ENCODE assay signal across 16 cellular contexts in genomic region chr12:96247567-96247962, GRCh38. TPM values are rescaled to one million over a fixed set of nuclear protein-coding genes. Genes with fewer than 3 reads are reported as not detected.
A peak's percentile ranks its signal among the peaks of the same experiment; 100 is the strongest.
DNase-seq lines count a peak whose midpoint lies in the region; ATAC-seq, FAIRE-seq and TF ChIP-seq lines count a peak whose summit lies in the region.
"Had no signal": no experiment of that assay in that cellular context is flagged by ENCODE, and none has a peak within 500 bp of the region (broad histone marks: within the 10 kb centered on the region; RNA-seq: fewer than 3 reads in every experiment).

No MANE protein-coding gene starts in this region.

- H2AFZ ChIP-seq in endothelial cell of umbilical vein (ENCODE audit: low read depth, low read length) = no peak overlapping the region

- intact Hi-C loops in Panc1 (cut with micrococcal nuclease; ENCODE audit: unreplicated experiment) = no loop called here
- intact Hi-C loops in endothelial cell of umbilical vein (cut with micrococcal nuclease) = no loop called here
- intact Hi-C loops in vagina (cut with DNase I) = no loop called here

- POLR2A ChIA-PET in Panc1 (lab: Charles Lee) = no interaction called here
- POLR2A ChIA-PET in endothelial cell of umbilical vein (lab: Charles Lee) = no interaction called here

- H3K36me3 ChIP-seq in Panc1 (ENCODE audit: control insufficient read depth, insufficient read depth, low read length) (no peaks in the 10 kb centered on the region), endothelial cell of umbilical vein (ENCODE audit: control insufficient read depth in 2 of 2, extremely low read depth in 1 of 2, insufficient read depth in 2 of 2, low read length in 2 of 2) (peaks cover 20 to 61% of the 10 kb centered on the region in 2 experiments), vagina (peaks cover 0 to 30% of the 10 kb centered on the region in 2 donors)

- no peak for FAIRE-seq in endothelial cell of umbilical vein (lab: Jason Lieb, UNC)

- no peaks in the 10 kb centered on the region for H3K27me3 ChIP-seq in Panc1 (ENCODE audit: control insufficient read depth, insufficient read depth, low read length)
- no peaks in the 10 kb centered on the region for H3K27me3 ChIP-seq in endothelial cell of umbilical vein (ENCODE audit: control insufficient read depth in 2 of 2, insufficient read depth in 2 of 2, low read length in 2 of 2)
- no peaks in the 10 kb centered on the region for H3K27me3 ChIP-seq in vagina
- H3K27me3 ChIP-seq: esophagus muscularis mucosa had no signal

- CTCF ChIA-PET in Panc1 (lab: Charles Lee) = no interaction called here
- CTCF ChIA-PET in endothelial cell of umbilical vein (lab: Charles Lee) = no interaction called here

- H3K4me1 ChIP-seq in Panc1 (ENCODE audit: control insufficient read depth, insufficient read depth, low read length) (no peaks in the 10 kb centered on the region), endothelial cell of umbilical vein (ENCODE audit: control insufficient read depth, extremely low read depth, insufficient read depth, low read length) (peaks cover 28% of the 10 kb centered on the region), vagina (peaks cover 36% of the 10 kb centered on the region)
- H3K4me1 ChIP-seq: psoas muscle had no signal

- peak; percentile 22 for DNase-seq in stimulated activated CD4-positive, alpha-beta T cell treated with anti-CD3 and anti-CD28 coated beads, Interleukin-1b, Interleukin-23, amount 100 ng/mL, for 48 hours
- DNase-seq in stimulated activated CD4-positive, alpha-beta T cell treated with anti-CD3 and anti-CD28 coated beads, Interleukin-4, amount 100 ng/mL, for 24 hours = no peak
- DNase-seq in Panc1 (ENCODE audit: low read depth, low spot score) = peak; percentile 4
- no peak for DNase-seq in endothelial cell of umbilical vein (ENCODE audit: low read depth, low spot score)
- peak; percentile 77 to 85 for DNase-seq in vagina (ENCODE audit: extremely low spot score in 2 of 2)
- no peak for DNase-seq in NOMO-1 (lab: John Stamatoyannopoulos, UW; ENCODE audit: unreplicated experiment in 2 of 2)
- no peak for DNase-seq in NCI-H1694 (lab: John Stamatoyannopoulos, UW)
- DNase-seq in NCI-H748 treated with DMSO at 0.1 percent for 48 hours (lab: John Stamatoyannopoulos, UW) = no peak
- DNase-seq: activated CD4-positive, CD25-positive, alpha-beta regulatory T cell; activated gamma-delta T cell treated with Interleukin-2 at 50 U/mL for 16 hours; central memory CD4-positive, alpha-beta T cell; NCI-H345; psoas muscle; SHP77 treated with DMSO at 0.1 percent for 48 hours; substantia nigra had no signal

- H3K27ac ChIP-seq in Panc1 (ENCODE audit: low read length) (no peak overlapping the region), endothelial cell of umbilical vein (ENCODE audit: insufficient read depth, low read depth, low read length) (no peak overlapping the region), vagina (no peak overlapping the region)
- H3K27ac ChIP-seq: psoas muscle had no signal

- peaks cover 8% of the 10 kb centered on the region for H4K20me1 ChIP-seq in endothelial cell of umbilical vein (replicated peaks; ENCODE audit: control insufficient read depth, extremely low read depth, insufficient read depth, low read length)

- in situ Hi-C loops in Panc1 (cut with HindIII; ENCODE audit: low pct_unique_long_range_greater_than_20kb, low sequenced_read_pairs) = no loop called here

- H3K9me1 ChIP-seq in endothelial cell of umbilical vein (replicated peaks; ENCODE audit: control insufficient read depth, extremely low read depth, insufficient read depth, low read length) = no peaks in the 10 kb centered on the region

- dilution Hi-C loops in endothelial cell of umbilical vein (cut with MboI; ENCODE audit: extremely low pct_ligation_motif_present, low sequenced_read_pairs) = no loop called here

- H3K4me3 ChIP-seq in Panc1 (ENCODE audit: low read depth in 2 of 2, low read length in 2 of 2) (no peak overlapping the region), endothelial cell of umbilical vein (replicated peaks in 1 of 3; ENCODE audit: insufficient read depth in 1 of 3, low read depth in 1 of 3, low read length in 3 of 3) (no peak overlapping the region), vagina (no peak overlapping the region)
- H3K4me3 ChIP-seq: esophagus muscularis mucosa, psoas muscle had no signal

- ATAC-seq in Panc1 = 0 out of 2 replicates have a peak, but pooled peaks have one; percentile 44
- ATAC-seq: psoas muscle had no signal

- no TSS peak for BruUV-seq in Panc1 (replicated peaks; lab: Mats Ljungman, UMichigan)
- no TSS peak for BruUV-seq in endothelial cell of umbilical vein (replicated peaks; lab: Mats Ljungman, UMichigan)

- H3K9ac ChIP-seq in endothelial cell of umbilical vein (replicated peaks; ENCODE audit: extremely low read depth, insufficient read depth, low read length) = no peak overlapping the region

- TF ChIP-seq CTCF in Panc1 (IDR thresholded peaks at IDR 0.05) (no peak), endothelial cell of umbilical vein (IDR thresholded peaks at IDR 0.05; ENCODE audit: extremely low read depth in 1 of 2, insufficient read depth in 1 of 2, low read depth in 1 of 2, low read length in 2 of 2) (no peak), vagina (IDR thresholded peaks at IDR 0.05) (no peak)

- TF ChIP-seq POLR2A in endothelial cell of umbilical vein (IDR thresholded peaks at IDR 0.05; ENCODE audit: low read depth, low read length) (no peak), vagina (IDR thresholded peaks at IDR 0.05) (no peak)

- no peak overlapping the region for H3K4me2 ChIP-seq in endothelial cell of umbilical vein (ENCODE audit: insufficient read depth, low read length)

- H3K79me2 ChIP-seq in endothelial cell of umbilical vein (ENCODE audit: control insufficient read depth, insufficient read depth, low read length) = peaks cover 99% of the 10 kb centered on the region

- H3K9me3 ChIP-seq in Panc1 (ENCODE audit: control insufficient read depth, insufficient read depth, low read depth, low read length) = no peaks in the 10 kb centered on the region
- no peaks in the 10 kb centered on the region for H3K9me3 ChIP-seq in endothelial cell of umbilical vein (replicated peaks; ENCODE audit: control insufficient read depth, insufficient read depth, low read length)
- no peaks in the 10 kb centered on the region for H3K9me3 ChIP-seq in vagina
- H3K9me3 ChIP-seq: esophagus muscularis mucosa, psoas muscle had no signal

TF ChIP-seq in endothelial cell of umbilical vein, 7 proteins besides CTCF, POLR2A, EP300 and RAD21:
- TF ChIP-seq POLR2AphosphoS5 (IDR thresholded peaks at IDR 0.05; ENCODE audit: insufficient read depth, low read depth, low read length) (no peak), EZH2 (IDR thresholded peaks at IDR 0.05; ENCODE audit: borderline replicate concordance, low read depth, low read length, severe bottlenecking) (no peak), JUN (IDR thresholded peaks at IDR 0.05; ENCODE audit: borderline replicate concordance, insufficient read depth, insufficient read length, low read depth) (no peak), FOS (IDR thresholded peaks at IDR 0.05; ENCODE audit: borderline replicate concordance, insufficient read depth, low read length) (peak; percentile 73)
- TF ChIP-seq, protein P1, sequence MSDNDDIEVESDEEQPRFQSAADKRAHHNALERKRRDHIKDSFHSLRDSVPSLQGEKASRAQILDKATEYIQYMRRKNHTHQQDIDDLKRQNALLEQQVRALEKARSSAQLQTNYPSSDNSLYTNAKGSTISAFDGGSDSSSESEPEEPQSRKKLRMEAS (IDR thresholded peaks at IDR 0.05; ENCODE audit: insufficient read depth, insufficient read length) = no peak

RNA-seq across cellular contexts. Expression of gene ELK3, which starts 53.4 kb away (rescaled TPM):
- total RNA-seq in Panc1 (2021; ENCODE audit: unreplicated experiment) (25.1 TPM), endothelial cell of umbilical vein (128 and 132 TPM in 2 replicates), vagina (39.5 TPM)
- 21.8 TPM for polyA plus RNA-seq in Panc1 (2012; ENCODE audit: insufficient read length)
- 51.4 and 64.8 TPM in 2 replicates for polyA plus RNA-seq in endothelial cell of umbilical vein
- polyA plus RNA-seq in endothelial cell of umbilical vein (2011; cell fraction: cytosol; rRNA removed) = 65.6 and 73.3 TPM in 2 replicates
- 55.3 and 57.1 TPM in 2 replicates for polyA plus RNA-seq in endothelial cell of umbilical vein (2011; cell fraction: nucleus; rRNA removed)
- 123 and 151 TPM in 2 replicates for polyA plus RNA-seq in endothelial cell of umbilical vein (2012)
- 66.8 and 84.1 TPM in 2 replicates for polyA minus RNA-seq in endothelial cell of umbilical vein
- polyA minus RNA-seq in endothelial cell of umbilical vein (2011; cell fraction: cytosol; rRNA and poly(A)+ RNA removed) = 6.1 TPM
- polyA minus RNA-seq in endothelial cell of umbilical vein (2011; cell fraction: nucleus; rRNA and poly(A)+ RNA removed) = 76.7 and 83.6 TPM in 2 replicates

Comparison
In these comparisons a context has a peak if more than half of its experiments do, and no peak if none do; other contexts are left out.
1. DNase-seq: peak in stimulated activated CD4-positive, alpha-beta T cell treated with anti-CD3 and anti-CD28 coated beads, Interleukin-1b, Interleukin-23, amount 100 ng/mL, for 48 hours (single experiment), Panc1 (single experiment) and vagina (2 of 2); none in stimulated activated CD4-positive, alpha-beta T cell treated with anti-CD3 and anti-CD28 coated beads, Interleukin-4, amount 100 ng/mL, for 24 hours (single experiment), endothelial cell of umbilical vein (single experiment), NOMO-1 (0 of 2), NCI-H1694 (single experiment) and NCI-H748 treated with DMSO at 0.1 percent for 48 hours (single experiment).